ENCODE assay signal across 8 cellular contexts in genomic region chr1:45512641-45513054, GRCh38. TPM values are rescaled to one million over a fixed set of nuclear protein-coding genes. Genes with fewer than 3 reads are reported as not detected.
A peak's percentile ranks its signal among the peaks of the same experiment; 100 is the strongest.
DNase-seq lines count a peak whose midpoint lies in the region; ATAC-seq and TF ChIP-seq lines count a peak whose summit lies in the region.

No MANE protein-coding gene starts in this region.

- H3K4me3 ChIP-seq in DOHH2 (ENCODE audit: low read length) (no peak overlapping the region), KMS-11 (IDR thresholded peaks at IDR 0.05; ENCODE audit: insufficient read depth, low read depth, low read length) (no peak overlapping the region), SJCRH30 (no peak overlapping the region)

- no peaks in the 10 kb centered on the region for H3K9me2 ChIP-seq in DOHH2 (replicated peaks; ENCODE audit: control insufficient read depth, low read length)

- H3K27ac ChIP-seq in DOHH2 (ENCODE audit: low read depth, low read length) (no peak overlapping the region), KMS-11 (no peak overlapping the region), SJCRH30 (no peak overlapping the region)

- no peaks in the 10 kb centered on the region for H3K9me3 ChIP-seq in DOHH2 (ENCODE audit: control insufficient read depth, insufficient read depth, low read length)
- no peaks in the 10 kb centered on the region for H3K9me3 ChIP-seq in SJCRH30 (replicated peaks)

- H3F3A ChIP-seq in DOHH2 (ENCODE audit: control insufficient read depth, insufficient read depth): peaks cover 46% of the 10 kb centered on the region

- ATAC-seq in HG02642 (IDR thresholded peaks at IDR 0.05; ENCODE audit: poor library complexity, unreplicated experiment): no peak

- no peak overlapping the region for H3K9ac ChIP-seq in KMS-11

- peak; percentile 91 for TF ChIP-seq CTCF in DOHH2 (IDR thresholded peaks at IDR 0.05; ENCODE audit: low read depth, low read length, poor library complexity, severe bottlenecking)
- peak; percentile 76 for TF ChIP-seq CTCF in KMS-11 (conservative IDR thresholded peaks at IDR 0.05; ENCODE audit: low read depth, low read length)

- DNase-seq in SJCRH30 (peak; percentile 74 to 88), glomerular visceral epithelial cell (ENCODE audit: extremely low spot score) (peak; percentile 79), pulmonary artery endothelial cell (ENCODE audit: low read depth, low spot score) (peak; percentile 50), ureter (ENCODE audit: low spot score) (no peak)
- DNase-seq in activated naive CD4-positive, alpha-beta T cell treated with Interleukin-2 at 50 U/mL for 16 hours: peak; percentile 60

- peaks cover under 1% of the 10 kb centered on the region for H3K4me1 ChIP-seq in DOHH2 (ENCODE audit: control insufficient read depth, low read length)
- peaks cover 5% of the 10 kb centered on the region for H3K4me1 ChIP-seq in KMS-11 (ENCODE audit: low read depth, poor library complexity, severe bottlenecking)
- H3K4me1 ChIP-seq in SJCRH30: peaks cover 29% of the 10 kb centered on the region

- H3K79me2 ChIP-seq in DOHH2 (ENCODE audit: control insufficient read depth, low read length) (peaks cover 21% of the 10 kb centered on the region), KMS-11 (ENCODE audit: insufficient read depth, low read depth) (peaks cover 25% of the 10 kb centered on the region; the same call in 1 of the 2 replicates)

- H2AFZ ChIP-seq in KMS-11 (ENCODE audit: low read depth): no peak overlapping the region

- H4K20me1 ChIP-seq in DOHH2 (ENCODE audit: control insufficient read depth, insufficient read depth, low read depth, low read length) (no peaks in the 10 kb centered on the region), KMS-11 (ENCODE audit: insufficient read depth) (0 out of 2 replicates have a peak, but pooled peaks cover 6% of the 10 kb centered on the region)

- H3K27me3 ChIP-seq in DOHH2 (ENCODE audit: control insufficient read depth, low read length): no peaks in the 10 kb centered on the region
- H3K27me3 ChIP-seq in KMS-11 (ENCODE audit: insufficient read depth, low read depth): no peaks in the 10 kb centered on the region
- H3K27me3 ChIP-seq in SJCRH30: no peaks in the 10 kb centered on the region

- H3K36me3 ChIP-seq in DOHH2 (ENCODE audit: control insufficient read depth, low read length): peaks cover 94% of the 10 kb centered on the region
- H3K36me3 ChIP-seq in KMS-11 (ENCODE audit: insufficient read depth): peaks cover 20% of the 10 kb centered on the region
- H3K36me3 ChIP-seq in SJCRH30: peaks cover 86% of the 10 kb centered on the region

- no peak overlapping the region for H3K4me2 ChIP-seq in DOHH2 (ENCODE audit: low read length)
- H3K4me2 ChIP-seq in KMS-11: no peak overlapping the region

RNA-seq across cellular contexts. Expression of gene PRDX1, which starts 9.0 kb away (rescaled TPM):
- 821 and 837 TPM in 2 replicates for total RNA-seq in SJCRH30 (2014; rRNA removed; shearing (Covaris generic))
- total RNA-seq in pulmonary artery endothelial cell: 764 and 880 TPM in 2 replicates
- 351 TPM for total RNA-seq in ureter

RNA-seq across cellular contexts. Expression of gene MMACHC, which starts 12.5 kb away (rescaled TPM):
- 9.9 and 10.9 TPM in 2 replicates for total RNA-seq in SJCRH30 (2014; rRNA removed; shearing (Covaris generic))
- total RNA-seq in pulmonary artery endothelial cell (1.7 and 1.8 TPM in 2 replicates), ureter (9.7 TPM)

RNA-seq across cellular contexts. Expression of gene CCDC163, which starts 12.8 kb away (rescaled TPM):
- total RNA-seq in SJCRH30 (2014; rRNA removed; shearing (Covaris generic)): 1.8 and 2.3 TPM in 2 replicates
- total RNA-seq in pulmonary artery endothelial cell (0.59 and 0.60 TPM in 2 replicates), ureter (3.2 TPM)

RNA-seq across cellular contexts. Expression of gene TESK2, which starts 21.7 kb away (rescaled TPM):
- total RNA-seq in SJCRH30 (2014; rRNA removed; shearing (Covaris generic)): 4.3 and 6.2 TPM in 2 replicates
- total RNA-seq in pulmonary artery endothelial cell (1.5 and 2.4 TPM in 2 replicates), ureter (12.3 TPM)

RNA-seq across cellular contexts. Expression of gene AKR1A1, which starts 38.0 kb away (rescaled TPM):
- total RNA-seq in SJCRH30 (2014; rRNA removed; shearing (Covaris generic)): 60.6 and 64.6 TPM in 2 replicates
- 154 and 172 TPM in 2 replicates for total RNA-seq in pulmonary artery endothelial cell
- 120 TPM for total RNA-seq in ureter
